1 cellular context compared by ENCODE assay signal in the genomic region with DNA sequence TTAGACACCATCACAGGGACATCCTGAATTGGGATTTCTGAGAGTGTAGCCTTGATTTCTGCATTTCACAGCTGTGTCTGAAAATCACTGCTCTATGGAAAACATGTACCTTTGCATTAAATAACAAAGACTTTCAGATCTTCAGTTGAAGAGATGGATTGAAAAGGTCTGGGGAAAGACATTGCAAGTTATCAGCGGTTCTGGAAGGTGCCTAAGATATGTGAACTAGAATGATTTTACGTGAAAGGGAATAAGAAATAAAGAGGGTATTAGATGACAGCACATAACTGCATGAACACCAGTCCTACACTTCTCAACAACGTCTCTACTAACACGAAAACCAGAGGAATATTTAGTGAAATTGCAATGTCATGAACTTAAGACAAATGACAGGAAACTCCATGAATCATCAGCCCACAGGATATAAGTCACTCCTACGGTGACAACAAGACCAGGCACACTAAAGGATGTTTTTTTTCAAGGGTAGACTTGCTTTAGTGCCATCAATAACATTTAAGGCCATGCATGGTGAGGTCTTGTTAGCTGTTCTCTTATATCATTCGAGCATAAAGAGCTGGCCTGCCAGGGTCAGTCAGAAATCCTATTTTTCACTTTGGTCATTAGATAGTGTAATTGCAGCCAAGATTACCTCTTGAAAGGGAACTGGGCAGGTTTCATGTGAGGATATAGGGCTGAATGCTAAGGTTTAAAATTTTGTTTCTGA.
TF ChIP-seq lines count a peak whose summit lies in the region.

No MANE protein-coding gene starts in this region.

TF ChIP-seq in H1, 55 proteins besides CTCF, POLR2A, EP300 and RAD21:
- no peak for TF ChIP-seq EZH2 (IDR thresholded peaks at IDR 0.05; ENCODE audit: low read depth, low read length, severe bottlenecking)
- TF ChIP-seq PHF8 (conservative IDR thresholded peaks at IDR 0.05; ENCODE audit: low read depth, low read length) = no peak
- TF ChIP-seq YY1 (IDR thresholded peaks at IDR 0.05; ENCODE audit: low read depth, low read length) = no peak
- TF ChIP-seq KDM4A (IDR thresholded peaks at IDR 0.05; ENCODE audit: low read depth, low read length, severe bottlenecking) = no peak
- no peak for TF ChIP-seq ASH2L (IDR thresholded peaks at IDR 0.05; ENCODE audit: low read length)
- TF ChIP-seq SP2 (IDR thresholded peaks at IDR 0.05; ENCODE audit: low read length) = no peak
- TF ChIP-seq POLR2AphosphoS5 (IDR thresholded peaks at IDR 0.05; ENCODE audit: low read depth, low read length) = no peak
- TF ChIP-seq CBX5 (IDR thresholded peaks at IDR 0.05; ENCODE audit: low read depth, low read length) = no peak
- no peak for TF ChIP-seq SIX5 (IDR thresholded peaks at IDR 0.05; ENCODE audit: low read depth, low read length)
- no peak for TF ChIP-seq SAP30 (IDR thresholded peaks at IDR 0.05; ENCODE audit: insufficient read depth, insufficient replicate concordance, low read length)
- TF ChIP-seq CTBP2 (IDR thresholded peaks at IDR 0.05; ENCODE audit: borderline replicate concordance, insufficient read depth, insufficient read length, low read length) = no peak
- TF ChIP-seq CBX8 (IDR thresholded peaks at IDR 0.05; ENCODE audit: borderline replicate concordance, low read depth, low read length) = no peak
- TF ChIP-seq CREB1 (IDR thresholded peaks at IDR 0.05) = no peak
- no peak for TF ChIP-seq BACH1 (IDR thresholded peaks at IDR 0.05; ENCODE audit: low read length)
- TF ChIP-seq TBP (IDR thresholded peaks at IDR 0.05; ENCODE audit: low read depth, low read length) = no peak
- TF ChIP-seq GABPA (IDR thresholded peaks at IDR 0.05; ENCODE audit: borderline replicate concordance, insufficient read depth, low read length) = no peak
- no peak for TF ChIP-seq EGR1 (IDR thresholded peaks at IDR 0.05; ENCODE audit: borderline replicate concordance, low read depth, low read length)
